Comparison of ENCODE assay signal across 8 cellular contexts in genomic region chr19:52007436-52007804, GRCh38. TPM values are rescaled to one million over a fixed set of nuclear protein-coding genes. Genes with fewer than 3 reads are reported as not detected.
DNase-seq lines count a peak whose midpoint lies in the region; ATAC-seq and TF ChIP-seq lines count a peak whose summit lies in the region.

No MANE protein-coding gene starts in this region.

- peaks cover 0 to 16% (median 9%) of the 10 kb centered on the region in 4 donors for H3K4me1 ChIP-seq in esophagus muscularis mucosa

- peaks cover 94% of the 10 kb centered on the region for H3K36me3 Mint-ChIP-seq in nephron progenitor cell (ENCODE audit: low read depth)

- peaks cover 16% of the 10 kb centered on the region for H3K4me1 Mint-ChIP-seq in nephron progenitor cell

- H3K27ac ChIP-seq in esophagus muscularis mucosa (replicated peaks in 1 of 4) = peak overlapping the region; percentile 87 to 90 (median 88)

- peak overlapping the region; percentile 98 for H3K27ac Mint-ChIP-seq in nephron progenitor cell

- no peak for TF ChIP-seq EP300 in esophagus muscularis mucosa (IDR thresholded peaks at IDR 0.05)

- H3K9me3 Mint-ChIP-seq in nephron progenitor cell = peaks cover 94% of the 10 kb centered on the region

- no peak for TF ChIP-seq POLR2A in esophagus muscularis mucosa (IDR thresholded peaks at IDR 0.05; ENCODE audit: low read depth)

- intact Hi-C loops in esophagus muscularis mucosa (cut with DNase I) = loop anchor here (5.0 kb wide), 1 partner anchor 40 kb away; the partner anchor contains the start of gene ZNF432

- H3K4me3 Mint-ChIP-seq in nephron progenitor cell = peak overlapping the region; percentile 100

- 14% methylated on average over 8 of the region's 10 CpGs for WGBS in esophagus muscularis mucosa

- peaks cover 14 to 22% (median 18%) of the 10 kb centered on the region in 4 donors for H3K36me3 ChIP-seq in esophagus muscularis mucosa

- H3K27me3 Mint-ChIP-seq in nephron progenitor cell (ENCODE audit: low read depth, poor library complexity) = no peaks in the 10 kb centered on the region

- peak; percentile 50 for DNase-seq in NCI-H82 (lab: John Stamatoyannopoulos, UW)
- DNase-seq in NCI-H82 treated with DMSO at 0.1 percent for 48 hours (lab: John Stamatoyannopoulos, UW; ENCODE audit: unreplicated experiment) = no peak
- DNase-seq in SHP77 (lab: John Stamatoyannopoulos, UW) = peak; percentile 1 to 20
- no peak for DNase-seq in esophagus muscularis mucosa (ENCODE audit: extremely low spot score)
- peak; percentile 13 for DNase-seq in nephron progenitor cell
- no peak for DNase-seq in COLO829 (ENCODE audit: low spot score)

- H3K4me3 ChIP-seq in esophagus muscularis mucosa = peak overlapping the region; percentile 64 to 92 (median 79)

- peaks cover 0 to 6% (median 1%) of the 10 kb centered on the region in 4 donors for H3K9me3 ChIP-seq in esophagus muscularis mucosa

- TF ChIP-seq CTCF in esophagus muscularis mucosa (IDR thresholded peaks at IDR 0.05) (no peak), nephron progenitor cell (IDR thresholded peaks at IDR 0.05) (no peak)

- ATAC-seq in HG02642 (IDR thresholded peaks at IDR 0.05; ENCODE audit: poor library complexity, unreplicated experiment) = no peak
- ATAC-seq in HG02678 (IDR thresholded peaks at IDR 0.05; ENCODE audit: unreplicated experiment) = no peak

- no peaks in the 10 kb centered on the region for H3K27me3 ChIP-seq in esophagus muscularis mucosa

RNA-seq across cellular contexts. Expression of gene ZNF615, which starts 0.6 kb away (rescaled TPM):
- 10 to 100 TPM; 13.4 to 17.6 (median 15.2) TPM for total RNA-seq in esophagus muscularis mucosa

RNA-seq across cellular contexts. Expression of gene ZNF614, which starts 20.8 kb away (rescaled TPM):
- total RNA-seq in esophagus muscularis mucosa = 10 to 100 TPM in 1 of 4 donors, 1 to 10 TPM in 3; 5.8 to 10.3 (median 7.7) TPM

RNA-seq across cellular contexts. Expression of gene ZNF350, which starts 20.8 kb away (rescaled TPM):
- total RNA-seq in esophagus muscularis mucosa = 10 to 100 TPM in 3 of 4 donors, 1 to 10 TPM in 1; 9.2 to 14.6 (median 12.7) TPM

RNA-seq across cellular contexts. Expression of gene ZNF432, which starts 41.2 kb away (rescaled TPM):
- total RNA-seq in esophagus muscularis mucosa = 10 to 100 TPM in 1 of 4 donors, 1 to 10 TPM in 3; 8.6 to 10.1 (median 9.2) TPM

Comparison
In these comparisons a context has a peak if more than half of its experiments do, and no peak if none do; other contexts are left out.
1. DNase-seq: peak in NCI-H82 (single experiment), SHP77 (2 of 2) and nephron progenitor cell (single experiment); none in NCI-H82 treated with DMSO at 0.1 percent for 48 hours (single experiment), esophagus muscularis mucosa (single experiment) and COLO829 (single experiment).